In genomic region chr15:50562735-50563640, GRCh38 we compare ENCODE assay signal across 16 cellular contexts. TPM values are rescaled to one million over a fixed set of nuclear protein-coding genes. Genes with fewer than 3 reads are reported as not detected.
DNase-seq lines count a peak whose midpoint lies in the region; ATAC-seq and TF ChIP-seq lines count a peak whose summit lies in the region.
"Had no signal": no experiment of that assay in that cellular context is flagged by ENCODE, and none has a peak within 500 bp of the region (broad histone marks: within the 10 kb centered on the region; RNA-seq: fewer than 3 reads in every experiment).

No MANE protein-coding gene starts in this region.

- POLR2A ChIA-PET in RWPE1 (lab: Yijun Ruan, JAX; ENCODE audit: low non-redundant PET) = no interaction called here

- H3K79me2 ChIP-seq in mammary epithelial cell (ENCODE audit: insufficient read depth, low read length) = no peaks in the 10 kb centered on the region

- ATAC-seq in HG02759 (IDR thresholded peaks at IDR 0.05; ENCODE audit: unreplicated experiment) = no peak
- ATAC-seq: left lung had no signal

- WGBS in mammary epithelial cell (ENCODE audit: low coverage, missing lambda C conversion rate) = 62% methylated on average over 4 of the region's 4 CpGs

- BruUV-seq in mammary epithelial cell (replicated peaks; lab: Mats Ljungman, UMichigan) = no TSS peak

- peaks cover 3% of the 10 kb centered on the region for H3K9me3 Mint-ChIP-seq in activated CD4-positive, alpha-beta T cell treated with anti-CD3 and anti-CD28 coated beads, Interleukin-2, amount 10 ng/mL, durations not matched to agents 24 days and 14 days
- H3K9me3 Mint-ChIP-seq in neural crest cell = no peaks in the 10 kb centered on the region

- H3K36me3 Mint-ChIP-seq in activated CD4-positive, alpha-beta T cell treated with anti-CD3 and anti-CD28 coated beads, Interleukin-2, amount 10 ng/mL, durations not matched to agents 24 days and 14 days (ENCODE audit: low read depth) = peaks cover 44% of the 10 kb centered on the region
- H3K36me3 Mint-ChIP-seq in neural crest cell (ENCODE audit: low read depth) = peaks cover 6% of the 10 kb centered on the region

- H4K20me1 ChIP-seq in mammary epithelial cell (ENCODE audit: insufficient read depth, low read length) = no peaks in the 10 kb centered on the region

- dilution Hi-C loops in mammary epithelial cell (cut with HindIII; ENCODE audit: low sequenced_read_pairs) = no loop called here

- peaks cover 13% of the 10 kb centered on the region for H3K4me1 Mint-ChIP-seq in activated CD4-positive, alpha-beta T cell treated with anti-CD3 and anti-CD28 coated beads, Interleukin-2, amount 10 ng/mL, durations not matched to agents 24 days and 14 days
- H3K4me1 Mint-ChIP-seq in neural crest cell = no peaks in the 10 kb centered on the region

- H3K4me1 ChIP-seq in mammary epithelial cell (ENCODE audit: insufficient read depth, low read length) = peaks cover 6% of the 10 kb centered on the region
- H3K4me1 ChIP-seq: left lung had no signal

- H3K4me3 Mint-ChIP-seq in activated CD4-positive, alpha-beta T cell treated with anti-CD3 and anti-CD28 coated beads, Interleukin-2, amount 10 ng/mL, durations not matched to agents 24 days and 14 days = peak overlapping the region; percentile 29
- no peak overlapping the region for H3K4me3 Mint-ChIP-seq in neural crest cell

- TF ChIP-seq CTCF in mammary epithelial cell (conservative IDR thresholded peaks at IDR 0.05 in 1 of 2, IDR thresholded peaks at IDR 0.05 in 1 of 2; ENCODE audit: extremely low read depth in 1 of 2, insufficient read depth in 1 of 2, low read depth in 1 of 2, low read length in 2 of 2) = no peak
- TF ChIP-seq CTCF in neural crest cell (conservative IDR thresholded peaks at IDR 0.05) = no peak
- TF ChIP-seq CTCF in RWPE1 (conservative IDR thresholded peaks at IDR 0.05; ENCODE audit: low read depth) = no peak
- TF ChIP-seq CTCF in GM10266 (IDR thresholded peaks at IDR 0.05; ENCODE audit: control insufficient read depth, insufficient read depth, low read depth, missing control alignments) = no peak

- CTCF ChIA-PET in mammary epithelial cell (lab: Charles Lee; ENCODE audit: low non-redundant PET) (no interaction called here), RWPE1 (lab: Yijun Ruan, JAX) (no interaction called here)

- intact Hi-C loops in activated CD4-positive, alpha-beta T cell treated with anti-CD3 and anti-CD28 coated beads, Interleukin-2, amount 10 ng/mL, durations not matched to agents 24 days and 14 days (cut with micrococcal nuclease) = loop anchor here (5.0 to 10.0 kb wide), 4 partner anchors 76 to 344 kb away; partner anchors contain the start of gene AP4E1
- intact Hi-C loops in mammary epithelial cell (cut with micrococcal nuclease) = no loop called here

- peak overlapping the region; percentile 87 for H3K27ac Mint-ChIP-seq in activated CD4-positive, alpha-beta T cell treated with anti-CD3 and anti-CD28 coated beads, Interleukin-2, amount 10 ng/mL, durations not matched to agents 24 days and 14 days
- peak overlapping the region; percentile 21 for H3K27ac Mint-ChIP-seq in neural crest cell (ENCODE audit: unreplicated experiment)

- in situ Hi-C loops in mammary epithelial cell (cut with MboI; ENCODE audit: low sequenced_read_pairs in 2 of 2) = no loop called here

- H3K27ac ChIP-seq in mammary epithelial cell (ENCODE audit: insufficient read depth, low read depth, low read length) (no peak overlapping the region), RWPE1 (no peak overlapping the region)
- H3K27ac ChIP-seq: VCaP had no signal

- H2AFZ ChIP-seq in mammary epithelial cell (ENCODE audit: low read depth, low read length) = no peak overlapping the region

- H3K9me3 ChIP-seq in mammary epithelial cell (replicated peaks; ENCODE audit: insufficient read depth, low read length) = no peaks in the 10 kb centered on the region
- H3K9me3 ChIP-seq: left lung had no signal

- no peaks in the 10 kb centered on the region for H3K27me3 ChIP-seq in mammary epithelial cell (ENCODE audit: insufficient read depth, low read length)
- H3K27me3 ChIP-seq: left lung had no signal

- peaks cover 9% of the 10 kb centered on the region for H3K36me3 ChIP-seq in mammary epithelial cell (ENCODE audit: insufficient read depth, low read length)

- H3K4me3 ChIP-seq in mammary epithelial cell (replicated peaks in 1 of 3; ENCODE audit: insufficient read depth in 1 of 3, low read depth in 2 of 3, low read length in 3 of 3) = no peak overlapping the region
- H3K4me3 ChIP-seq: left lung had no signal

- DNase-seq in activated CD4-positive, alpha-beta T cell treated with anti-CD3 and anti-CD28 coated beads, Interleukin-2, amount 10 ng/mL, durations not matched to agents 24 days and 14 days = peak; percentile 76
- DNase-seq in activated CD4-positive, alpha-beta T cell treated with anti-CD3 and anti-CD28 coated beads for 4 hours = no peak
- DNase-seq in NCI-H2171 (lab: John Stamatoyannopoulos, UW) (peak; percentile 56), mammary epithelial cell (peak; percentile 21), neural crest cell (ENCODE audit: low read depth, low spot score) (no peak), RWPE1 (ENCODE audit: low spot score) (no peak), GM10266 (ENCODE audit: extremely low spot score) (no peak)
- DNase-seq: activated effector memory CD4-positive, alpha-beta T cell treated with Interleukin-2 at 50 U/mL for 16 hours; left lung; NCI-H1417; NCI-H526 treated with DMSO at 0.1 percent for 48 hours; occipital lobe; SHP77 had no signal

- H3K27me3 Mint-ChIP-seq in activated CD4-positive, alpha-beta T cell treated with anti-CD3 and anti-CD28 coated beads, Interleukin-2, amount 10 ng/mL, durations not matched to agents 24 days and 14 days = no peaks in the 10 kb centered on the region
- H3K27me3 Mint-ChIP-seq in neural crest cell (ENCODE audit: low read depth) = no peaks in the 10 kb centered on the region

- H3K4me2 ChIP-seq in mammary epithelial cell (ENCODE audit: insufficient read depth, low read depth, low read length) = no peak overlapping the region

- no peak overlapping the region for H3K9ac ChIP-seq in mammary epithelial cell (ENCODE audit: insufficient read depth, low read length)

RNA-seq across cellular contexts. Expression of gene USP50, which starts 16.5 kb away (rescaled TPM):
- 0.24 and 0.42 TPM in 2 replicates for total RNA-seq in activated CD4-positive, alpha-beta T cell treated with anti-CD3 and anti-CD28 coated beads, Interleukin-2, amount 10 ng/mL, durations not matched to agents 24 days and 14 days
- under 1 TPM in 1 of 2 donors, not detected in 1; 0.50 TPM for total RNA-seq in mammary epithelial cell
- polyA plus RNA-seq in mammary epithelial cell = not detected
- polyA minus RNA-seq in mammary epithelial cell = not detected
- total RNA-seq in neural crest cell = 0.40 TPM in 1 of 2 replicates, not detected in the other
- total RNA-seq: Daoy, left lung had no signal

Comparison
In these comparisons a context has a peak if more than half of its experiments do, and no peak if none do; other contexts are left out.
1. DNase-seq: peak in activated CD4-positive, alpha-beta T cell treated with anti-CD3 and anti-CD28 coated beads, Interleukin-2, amount 10 ng/mL, durations not matched to agents 24 days and 14 days (single experiment), NCI-H2171 (single experiment) and mammary epithelial cell (single experiment); none in activated CD4-positive, alpha-beta T cell treated with anti-CD3 and anti-CD28 coated beads for 4 hours (0 of 2), neural crest cell (single experiment), RWPE1 (single experiment) and GM10266 (single experiment).